In genomic region chr22:50186181-50186731, GRCh38 we compare ENCODE assay signal across 2 cellular contexts.
TF ChIP-seq lines count a peak whose summit lies in the region.

No MANE protein-coding gene starts in this region.

TF ChIP-seq in endothelial cell of umbilical vein, 7 proteins besides CTCF, POLR2A, EP300 and RAD21:
- TF ChIP-seq EZH2 (IDR thresholded peaks at IDR 0.05; ENCODE audit: borderline replicate concordance, low read depth, low read length, severe bottlenecking) = no peak
- TF ChIP-seq FOS (IDR thresholded peaks at IDR 0.05; ENCODE audit: borderline replicate concordance, insufficient read depth, low read length) = no peak
- no peak for TF ChIP-seq JUN (IDR thresholded peaks at IDR 0.05; ENCODE audit: borderline replicate concordance, insufficient read depth, insufficient read length, low read depth)
- TF ChIP-seq GATA2 (IDR thresholded peaks at IDR 0.05; ENCODE audit: insufficient read depth, insufficient read length, low read depth, low read length) = no peak
- TF ChIP-seq POLR2AphosphoS5 (IDR thresholded peaks at IDR 0.05; ENCODE audit: insufficient read depth, low read depth, low read length) = no peak
- TF ChIP-seq MAX (IDR thresholded peaks at IDR 0.05; ENCODE audit: insufficient read depth, insufficient read length) = no peak
- no peak for TF ChIP-seq MYC (IDR thresholded peaks at IDR 0.05; ENCODE audit: low read depth, low read length)

TF ChIP-seq in neural cell, 6 proteins besides CTCF, POLR2A, EP300 and RAD21:
- no peak for TF ChIP-seq EZH2 (IDR thresholded peaks at IDR 0.05; ENCODE audit: borderline replicate concordance, insufficient read depth, low read length, poor library complexity, severe bottlenecking)
- no peak for TF ChIP-seq MXI1 (conservative IDR thresholded peaks at IDR 0.05; ENCODE audit: poor library complexity, severe bottlenecking)
- no peak for TF ChIP-seq SMC3 (conservative IDR thresholded peaks at IDR 0.05; ENCODE audit: poor library complexity)
- no peak for TF ChIP-seq POLR2AphosphoS5 (IDR thresholded peaks at IDR 0.05)
- TF ChIP-seq REST (IDR thresholded peaks at IDR 0.05; ENCODE audit: borderline replicate concordance) = no peak
